18 cellular contexts compared by ENCODE assay signal in genomic region chr12:120054293-120054692, GRCh38.
DNase-seq lines count a peak whose midpoint lies in the region; ATAC-seq, FAIRE-seq and TF ChIP-seq lines count a peak whose summit lies in the region.
"Had no signal": no experiment of that assay in that cellular context is flagged by ENCODE, and none has a peak within 500 bp of the region (broad histone marks: within the 10 kb centered on the region; RNA-seq: fewer than 3 reads in every experiment).

No MANE protein-coding gene starts in this region.

- no peak for DNase-seq in activated CD4-positive, alpha-beta T cell treated with anti-CD3 and anti-CD28 coated beads, Interleukin-2, amount 10 ng/mL, durations not matched to agents 24 days and 14 days
- DNase-seq in activated CD4-positive, alpha-beta T cell treated with anti-CD3 and anti-CD28 coated beads, Interleukin-2, amount 50 U/mL, for 4 hours, result no peak
- peak; percentile 26 for DNase-seq in bronchial epithelial cell (ENCODE audit: low read depth)
- DNase-seq in NCI-H345 treated with DMSO at 0.1 percent for 48 hours (lab: John Stamatoyannopoulos, UW; ENCODE audit: unreplicated experiment), result no peak
- no peak for DNase-seq in RPMI8226
- no peak for DNase-seq in omental fat pad (ENCODE audit: low spot score)
- DNase-seq: Calu3; CD8-positive, alpha-beta T cell; DMS79 treated with DMSO at 0.1 percent for 48 hours; GF-D8; GOT3; H7; HFFc6 had no signal

- H3K36me3 ChIP-seq in bronchial epithelial cell (ENCODE audit: control insufficient read depth, insufficient read depth, low read length), result no peaks in the 10 kb centered on the region
- H3K36me3 ChIP-seq: BLaER1 treated with 17β-estradiol and CSF1 and Interleukin-3, amounts not matched to agents 10 nM and 100 nM had no signal

- peak overlapping the region; percentile 37 for H3K27ac Mint-ChIP-seq in activated CD4-positive, alpha-beta T cell treated with anti-CD3 and anti-CD28 coated beads, Interleukin-2, amount 10 ng/mL, durations not matched to agents 24 days and 14 days
- H3K27ac Mint-ChIP-seq: B cell; CD8-positive, alpha-beta T cell; HFFc6 had no signal

- ATAC-seq in esophagus mucosa (peak; percentile 70), omental fat pad (ENCODE audit: low FRiP score) (no peak)
- ATAC-seq: CD8-positive, alpha-beta T cell; HCT116 had no signal

- H3K9me3 Mint-ChIP-seq in activated CD4-positive, alpha-beta T cell treated with anti-CD3 and anti-CD28 coated beads, Interleukin-2, amount 10 ng/mL, durations not matched to agents 24 days and 14 days, result no peaks in the 10 kb centered on the region

- H3K27me3 Mint-ChIP-seq in activated CD4-positive, alpha-beta T cell treated with anti-CD3 and anti-CD28 coated beads, Interleukin-2, amount 10 ng/mL, durations not matched to agents 24 days and 14 days, result no peaks in the 10 kb centered on the region
- H3K27me3 Mint-ChIP-seq: B cell had no signal

- TF ChIP-seq CTCF in bronchial epithelial cell (IDR thresholded peaks at IDR 0.05; ENCODE audit: insufficient read depth, low read length, severe bottlenecking) (no peak), omental fat pad (IDR thresholded peaks at IDR 0.05) (no peak)

- intact Hi-C loops in activated CD4-positive, alpha-beta T cell treated with anti-CD3 and anti-CD28 coated beads, Interleukin-2, amount 10 ng/mL, durations not matched to agents 24 days and 14 days (cut with micrococcal nuclease), result no loop called here

- peaks cover 21% of the 10 kb centered on the region for H3K4me1 Mint-ChIP-seq in activated CD4-positive, alpha-beta T cell treated with anti-CD3 and anti-CD28 coated beads, Interleukin-2, amount 10 ng/mL, durations not matched to agents 24 days and 14 days
- H3K4me1 Mint-ChIP-seq: B cell had no signal

- no peak for FAIRE-seq in bronchial epithelial cell (lab: Jason Lieb, UNC)
- FAIRE-seq: HTR-8/SVneo had no signal

- no peak overlapping the region for H3K4me3 Mint-ChIP-seq in activated CD4-positive, alpha-beta T cell treated with anti-CD3 and anti-CD28 coated beads, Interleukin-2, amount 10 ng/mL, durations not matched to agents 24 days and 14 days
- H3K4me3 Mint-ChIP-seq: B cell; CD8-positive, alpha-beta T cell; HFFc6 had no signal

- H3K27me3 ChIP-seq in bronchial epithelial cell (ENCODE audit: control insufficient read depth, insufficient read depth, low read length), result no peaks in the 10 kb centered on the region
- H3K27me3 ChIP-seq: BLaER1 treated with 17β-estradiol and CSF1 and Interleukin-3, amounts not matched to agents 10 nM and 100 nM had no signal

- no peak overlapping the region for H3K4me3 ChIP-seq in bronchial epithelial cell (ENCODE audit: low read depth, low read length)
- H3K4me3 ChIP-seq: BLaER1 treated with 17β-estradiol and CSF1 and Interleukin-3, amounts not matched to agents 10 nM and 100 nM had no signal

- H3K36me3 Mint-ChIP-seq in activated CD4-positive, alpha-beta T cell treated with anti-CD3 and anti-CD28 coated beads, Interleukin-2, amount 10 ng/mL, durations not matched to agents 24 days and 14 days (ENCODE audit: low read depth), result peaks cover 30% of the 10 kb centered on the region
